ENCODE assay signal across 31 cellular contexts in genomic region chr12:117692512-117692911, GRCh38.
"Had no signal": no experiment of that assay in that cellular context is flagged by ENCODE, and none has a peak within 500 bp of the region (broad histone marks: within the 10 kb centered on the region; RNA-seq: fewer than 3 reads in every experiment).

No MANE protein-coding gene starts in this region.

- DNase-seq: activated effector memory CD4-positive, alpha-beta T cell treated with anti-CD3 and anti-CD28 coated beads, Interleukin-2, amount 50 U/mL, for 16 hours; activated effector memory CD4-positive, alpha-beta T cell treated with Interleukin-2 at 50 U/mL for 16 hours; activated gamma-delta T cell; activated gamma-delta T cell treated with Interleukin-2 at 50 U/mL for 16 hours; activated naive CD4-positive, alpha-beta T cell; activated naive CD4-positive, alpha-beta T cell treated with anti-CD3 and anti-CD28 coated beads for 36 hours; activated naive CD4-positive, alpha-beta T cell treated with anti-CD3 and anti-CD28 coated beads, Interleukin-2, amount 10 ng/mL, durations not matched to agents 7 days and 5 days; activated naive CD4-positive, alpha-beta T cell treated with anti-CD3 and anti-CD28 coated beads, Interleukin-2, amount 50 U/mL, for 16 hours; activated naive CD4-positive, alpha-beta T cell treated with Interleukin-2 at 50 U/mL for 16 hours; activated naive CD8-positive, alpha-beta T cell treated with anti-CD3 and anti-CD28 coated beads for 36 hours; activated naive CD8-positive, alpha-beta T cell treated with anti-CD3 and anti-CD28 coated beads, Interleukin-2, amount 10 ng/mL, durations not matched to agents 7 days and 5 days; activated naive CD8-positive, alpha-beta T cell treated with anti-CD3 and anti-CD28 coated beads, Interleukin-2, amount 50 U/mL, for 24 hours; activated T-cell treated with anti-CD3 and anti-CD28 coated beads, Interleukin-2, amount 50 U/mL, for 24 hours; activated T-cell treated with anti-CD3 and anti-CD28 coated beads, Interleukin-2, amount 50 U/mL, for 4 hours; activated T-cell treated with anti-CD3 and anti-CD28 coated beads, Interleukin-2, amount 50 U/mL, for 48 hours; activated T-cell treated with anti-CD3 and anti-CD28 coated beads, Interleukin-2, amount 50 U/mL, for 72 hours; adrenal gland; amniotic stem cell; amygdala; anterior cingulate cortex; aorta; body of pancreas; brain microvascular endothelial cell; caudate nucleus; central memory CD4-positive, alpha-beta T cell; cerebellar nuclear complex had no signal

- H3K36me3 ChIP-seq: adrenal gland, ascending aorta, brain microvascular endothelial cell, breast epithelium, cardiac muscle cell had no signal

- H3K9me3 ChIP-seq: adrenal gland, body of pancreas had no signal

- ATAC-seq: activated naive CD4-positive, alpha-beta T cell treated with anti-CD3 and anti-CD28 coated beads, Interleukin-2, amount 50 U/mL, for 72 hours; activated naive CD8-positive, alpha-beta T cell treated with anti-CD3 and anti-CD28 coated beads, Interleukin-2, amount 50 U/mL, for 24 hours; activated T-cell treated with anti-CD3 and anti-CD28 coated beads, Interleukin-2, amount 50 U/mL, for 4 hours; activated T-cell treated with anti-CD3 and anti-CD28 coated beads, Interleukin-2, amount 50 U/mL, for 72 hours; activated T-helper 17 cell treated with anti-CD3 and anti-CD28 coated beads, Interleukin-2, amount 50 U/mL, for 72 hours; body of pancreas had no signal

- H3K27me3 ChIP-seq: adrenal gland, ascending aorta, body of pancreas, brain microvascular endothelial cell, breast epithelium, cardiac muscle cell had no signal

- H3K4me3 ChIP-seq: adrenal gland, ascending aorta, body of pancreas, breast epithelium, cardiac muscle cell had no signal

- H3K27ac ChIP-seq: adrenal gland, ascending aorta, body of pancreas, brain microvascular endothelial cell, breast epithelium, cardiac muscle cell had no signal

- H3K4me1 ChIP-seq: adrenal gland, ascending aorta, breast epithelium had no signal
